ENCODE assay signal across 10 cellular contexts in the genomic region with DNA sequence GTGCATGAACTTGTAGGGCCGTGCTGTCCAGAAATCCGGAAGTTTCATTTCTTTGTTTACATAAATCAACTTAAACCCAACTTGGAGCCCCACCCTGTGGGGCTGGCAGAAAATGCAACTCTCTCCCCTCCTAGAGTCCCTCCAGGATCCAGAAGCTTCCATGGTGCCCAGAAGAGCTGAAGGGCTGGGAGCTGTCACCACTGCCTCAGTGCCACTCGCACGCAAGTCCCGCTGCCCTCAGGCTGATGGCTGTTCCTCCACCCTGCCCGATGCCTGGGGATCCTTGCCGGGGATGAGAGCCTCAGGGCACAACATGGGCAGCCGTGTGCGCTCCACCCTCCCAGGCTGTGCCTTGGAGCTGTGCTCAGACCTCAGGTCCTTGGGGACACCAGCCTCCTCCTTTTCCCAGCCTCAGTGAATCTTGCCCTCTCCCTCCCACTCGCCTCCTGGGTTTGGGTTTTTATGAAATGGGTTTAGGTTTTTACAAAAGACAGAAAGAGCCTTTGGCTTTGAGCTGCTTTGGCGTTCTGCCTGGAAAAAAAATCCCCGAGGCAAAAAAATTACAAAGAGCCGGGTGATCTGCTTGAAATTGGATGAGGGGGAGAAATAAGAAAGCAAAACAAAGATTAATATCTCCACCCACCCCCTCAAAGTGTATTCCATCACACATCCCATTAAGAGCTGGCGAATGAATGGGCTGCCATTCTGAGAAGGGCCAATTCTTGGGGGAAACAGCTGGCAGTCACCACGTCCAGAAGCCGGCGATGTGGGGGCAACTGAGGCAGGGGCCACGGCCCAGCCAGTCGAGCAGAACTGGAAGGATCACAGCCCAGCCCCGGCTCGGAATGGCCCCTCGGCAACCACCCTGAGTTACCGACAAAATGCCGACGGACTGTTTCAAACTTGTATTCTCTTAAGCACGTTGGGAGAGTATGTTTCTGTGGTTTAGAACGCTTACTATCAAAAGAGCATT.
DNase-seq lines count a peak whose midpoint lies in the region; ATAC-seq, FAIRE-seq and TF ChIP-seq lines count a peak whose summit lies in the region.
"Had no signal": no experiment of that assay in that cellular context is flagged by ENCODE, and none has a peak within 500 bp of the region (broad histone marks: within the 10 kb centered on the region; RNA-seq: fewer than 3 reads in every experiment).

No MANE protein-coding gene starts in this region.

- H3K9me3 ChIP-seq in MG63 = peaks cover 4% of the 10 kb centered on the region
- no peaks in the 10 kb centered on the region for H3K9me3 ChIP-seq in mammary epithelial cell (replicated peaks; ENCODE audit: insufficient read depth, low read length)
- H3K9me3 ChIP-seq in keratinocyte (ENCODE audit: control insufficient read depth, low read depth, low read length) = no peaks in the 10 kb centered on the region
- H3K9me3 ChIP-seq in transverse colon = no peaks in the 10 kb centered on the region

- CTCF ChIA-PET in mammary epithelial cell (lab: Charles Lee; ENCODE audit: low non-redundant PET) = no interaction called here

- H3K27me3 ChIP-seq in MG63 = no peaks in the 10 kb centered on the region
- no peaks in the 10 kb centered on the region for H3K27me3 ChIP-seq in mammary epithelial cell (ENCODE audit: insufficient read depth, low read length)
- peaks cover 29% of the 10 kb centered on the region for H3K27me3 ChIP-seq in keratinocyte (ENCODE audit: control insufficient read depth, extremely low read depth, insufficient read depth, low read length)
- peaks cover 20% of the 10 kb centered on the region for H3K27me3 ChIP-seq in transverse colon

- H3K36me3 Mint-ChIP-seq in endothelial cell (ENCODE audit: low read depth, unreplicated experiment) = peaks cover 4% of the 10 kb centered on the region

- in situ Hi-C loops in mammary epithelial cell (cut with MboI; ENCODE audit: low sequenced_read_pairs in 2 of 2) = no loop called here
- in situ Hi-C loops in transverse colon (cut with MboI; ENCODE audit: low pct_ligation_motif_present in 1 of 4, low pct_unique_long_range_greater_than_20kb in 1 of 4, low sequenced_read_pairs in 3 of 4) = no loop called here

- H3K9me1 ChIP-seq in keratinocyte (ENCODE audit: control insufficient read depth, extremely low read depth, insufficient read depth, low read length) = no peaks in the 10 kb centered on the region

- H3K4me1 ChIP-seq in mammary epithelial cell (ENCODE audit: insufficient read depth, low read length) (peaks cover 23% of the 10 kb centered on the region), keratinocyte (ENCODE audit: control insufficient read depth, extremely low read depth, insufficient read depth, low read length) (peaks cover 15% of the 10 kb centered on the region), transverse colon (peaks cover 0 to 7% (median 5%) of the 10 kb centered on the region in 4 donors)

- no peak overlapping the region for H3K4me3 ChIP-seq in MG63
- H3K4me3 ChIP-seq in mammary epithelial cell (replicated peaks in 1 of 3; ENCODE audit: insufficient read depth in 1 of 3, low read depth in 2 of 3, low read length in 3 of 3) = peak overlapping the region in 2 of 3 experiments; percentile 14 to 25
- H3K4me3 ChIP-seq in keratinocyte (ENCODE audit: control insufficient read depth in 2 of 3, extremely low read depth in 1 of 3, insufficient read depth in 2 of 3, low read depth in 1 of 3, low read length in 3 of 3) = peak overlapping the region in 2 of 3 experiments; percentile 16 to 44
- H3K4me3 ChIP-seq in transverse colon = no peak overlapping the region

- TF ChIP-seq CTCF in mammary epithelial cell (conservative IDR thresholded peaks at IDR 0.05 in 1 of 2, IDR thresholded peaks at IDR 0.05 in 1 of 2; ENCODE audit: extremely low read depth in 1 of 2, insufficient read depth in 1 of 2, low read depth in 1 of 2, low read length in 2 of 2) (peak; percentile 6 to 15), keratinocyte (optimal IDR thresholded peaks at IDR 0.05 in 1 of 3, IDR thresholded peaks at IDR 0.05 in 1 of 3, conservative IDR thresholded peaks at IDR 0.05 in 1 of 3; ENCODE audit: extremely low read depth in 1 of 3, insufficient read depth in 2 of 3, low read length in 3 of 3) (no peak), transverse colon (IDR thresholded peaks at IDR 0.05) (no peak), endothelial cell (IDR thresholded peaks at IDR 0.05; ENCODE audit: unreplicated experiment) (no peak)

- FAIRE-seq in keratinocyte (lab: Jason Lieb, UNC) = no peak
- FAIRE-seq: H54 had no signal

- no peak for TF ChIP-seq POLR2A in transverse colon (IDR thresholded peaks at IDR 0.05)

- H3K79me2 ChIP-seq in mammary epithelial cell (ENCODE audit: insufficient read depth, low read length) (no peaks in the 10 kb centered on the region), keratinocyte (ENCODE audit: control insufficient read depth, insufficient read depth, low read length) (no peaks in the 10 kb centered on the region)

- no peak overlapping the region for H3K4me3 Mint-ChIP-seq in endothelial cell (ENCODE audit: unreplicated experiment)
- H3K4me3 Mint-ChIP-seq: IgD-negative memory B cell had no signal

- H3K27me3 Mint-ChIP-seq in endothelial cell (ENCODE audit: unreplicated experiment) = peaks cover 3% of the 10 kb centered on the region

- H3K9me3 Mint-ChIP-seq in endothelial cell (ENCODE audit: unreplicated experiment) = no peaks in the 10 kb centered on the region

- DNase-seq in MG63 (peak; percentile 28), mammary epithelial cell (peak; percentile 37), keratinocyte (ENCODE audit: low read depth, low spot score) (no peak), transverse colon (no peak), HUDEP-2 (lab: John Stamatoyannopoulos, UW; ENCODE audit: unreplicated experiment in 76 of 76) (no peak), endothelial cell (ENCODE audit: low spot score) (no peak)
- DNase-seq: hypothalamus had no signal

- ATAC-seq in HG02623 (IDR thresholded peaks at IDR 0.05; ENCODE audit: unreplicated experiment) = no peak

- H3K36me3 ChIP-seq in MG63 = no peaks in the 10 kb centered on the region
- no peaks in the 10 kb centered on the region for H3K36me3 ChIP-seq in mammary epithelial cell (ENCODE audit: insufficient read depth, low read length)
- no peaks in the 10 kb centered on the region for H3K36me3 ChIP-seq in keratinocyte (ENCODE audit: control insufficient read depth in 2 of 2, extremely low read depth in 1 of 2, insufficient read depth in 2 of 2, low read length in 2 of 2)
- H3K36me3 ChIP-seq in transverse colon = no peaks in the 10 kb centered on the region

- H3K9ac ChIP-seq in mammary epithelial cell (ENCODE audit: insufficient read depth, low read length) (no peak overlapping the region), keratinocyte (ENCODE audit: control insufficient read depth, extremely low read depth, insufficient read depth, low read length) (no peak overlapping the region)

- intact Hi-C loops in mammary epithelial cell (cut with micrococcal nuclease) = loop anchor here (10.0 kb wide), 1 partner anchor 488 kb away; no protein-coding TSS in a partner anchor
- intact Hi-C loops in transverse colon (cut with DNase I; ENCODE audit: low total_unique reads) = no loop called here

- WGBS in mammary epithelial cell (ENCODE audit: low coverage, missing lambda C conversion rate) = 12% methylated on average over 23 of the region's 27 CpGs
- WGBS in transverse colon (ENCODE audit: low coverage in 1 of 2), 2 donors = 20 to 59% methylated on average over 7 to 27 of the region's 27 CpGs

- no TSS peak for BruUV-seq in mammary epithelial cell (replicated peaks; lab: Mats Ljungman, UMichigan)

- dilution Hi-C loops in mammary epithelial cell (cut with HindIII; ENCODE audit: low sequenced_read_pairs) = no loop called here
- dilution Hi-C loops in keratinocyte (cut with MboI; ENCODE audit: extremely low pct_ligation_motif_present, low sequenced_read_pairs) = no loop called here

- no peaks in the 10 kb centered on the region for H3K4me1 Mint-ChIP-seq in endothelial cell (ENCODE audit: unreplicated experiment)

- H3K27ac ChIP-seq in mammary epithelial cell (ENCODE audit: insufficient read depth, low read depth, low read length) (no peak overlapping the region), keratinocyte (ENCODE audit: control insufficient read depth, insufficient read depth, low read length) (no peak overlapping the region), transverse colon (peak overlapping the region; percentile 37 to 63 (median 48))

- TF ChIP-seq EP300 in transverse colon (IDR thresholded peaks at IDR 0.05; ENCODE audit: low read depth) = no peak

- H4K20me1 ChIP-seq in mammary epithelial cell (ENCODE audit: insufficient read depth, low read length) = no peaks in the 10 kb centered on the region
- no peaks in the 10 kb centered on the region for H4K20me1 ChIP-seq in keratinocyte (ENCODE audit: control insufficient read depth, extremely low read depth, insufficient read depth, low read length)

- no peak overlapping the region for H3K27ac Mint-ChIP-seq in endothelial cell (ENCODE audit: unreplicated experiment)

- H3K4me2 ChIP-seq in mammary epithelial cell (ENCODE audit: insufficient read depth, low read depth, low read length) (peak overlapping the region; percentile 80), keratinocyte (ENCODE audit: control insufficient read depth, extremely low read depth, insufficient read depth, low read depth, low read length) (peak overlapping the region; percentile 59)

- H2AFZ ChIP-seq in mammary epithelial cell (ENCODE audit: low read depth, low read length) (peak overlapping the region; percentile 85), keratinocyte (ENCODE audit: control insufficient read depth, low read length) (peak overlapping the region; percentile 68)

Comparison
In these comparisons a context has a peak if more than half of its experiments do, and no peak if none do; other contexts are left out.
1. DNase-seq: peak in MG63 (single experiment) and mammary epithelial cell (single experiment); none in keratinocyte (single experiment), transverse colon (single experiment), HUDEP-2 (0 of 76) and endothelial cell (single experiment).
2. H3K4me3 ChIP-seq: peak in mammary epithelial cell (2 of 3) and keratinocyte (2 of 3); none in MG63 (single experiment) and transverse colon (0 of 4).
3. H3K27ac ChIP-seq: peak in transverse colon (4 of 4); none in mammary epithelial cell (single experiment) and keratinocyte (single experiment).
4. CTCF ChIP-seq: peak in mammary epithelial cell (2 of 2); none in keratinocyte (0 of 3), transverse colon (0 of 5) and endothelial cell (single experiment).